2 cellular contexts compared by ENCODE assay signal in genomic region chr15:88591384-88591783, GRCh38.
TF ChIP-seq lines count a peak whose summit lies in the region.

No MANE protein-coding gene starts in this region.

TF ChIP-seq in HEK293, 187 proteins besides CTCF, POLR2A, EP300 and RAD21:
- TF ChIP-seq ZNF837 (tag by site-specific recombination; IDR thresholded peaks at IDR 0.05) (no peak), SETDB1 (IDR thresholded peaks at IDR 0.05; ENCODE audit: insufficient read length, low read length) (no peak), ZNF416 (tag by site-specific recombination; IDR thresholded peaks at IDR 0.05) (no peak), ZNF549 (tag by site-specific recombination; IDR thresholded peaks at IDR 0.05) (no peak), ZNF146 (tag by site-specific recombination; IDR thresholded peaks at IDR 0.05) (peak; percentile 91)

TF ChIP-seq in K562, 482 proteins besides CTCF, POLR2A, EP300 and RAD21:
- TF ChIP-seq RBM25 (IDR thresholded peaks at IDR 0.05; ENCODE audit: low read depth, low read length, severe bottlenecking): peak; percentile 55
- TF ChIP-seq ZNF12 (CRISPR knock-in tag; IDR thresholded peaks at IDR 0.05): no peak
- peak; percentile 51 for TF ChIP-seq ZNF146 (CRISPR knock-in tag; IDR thresholded peaks at IDR 0.05; ENCODE audit: unreplicated experiment)
